ENCODE assay signal across 1 cellular context in the genomic region with DNA sequence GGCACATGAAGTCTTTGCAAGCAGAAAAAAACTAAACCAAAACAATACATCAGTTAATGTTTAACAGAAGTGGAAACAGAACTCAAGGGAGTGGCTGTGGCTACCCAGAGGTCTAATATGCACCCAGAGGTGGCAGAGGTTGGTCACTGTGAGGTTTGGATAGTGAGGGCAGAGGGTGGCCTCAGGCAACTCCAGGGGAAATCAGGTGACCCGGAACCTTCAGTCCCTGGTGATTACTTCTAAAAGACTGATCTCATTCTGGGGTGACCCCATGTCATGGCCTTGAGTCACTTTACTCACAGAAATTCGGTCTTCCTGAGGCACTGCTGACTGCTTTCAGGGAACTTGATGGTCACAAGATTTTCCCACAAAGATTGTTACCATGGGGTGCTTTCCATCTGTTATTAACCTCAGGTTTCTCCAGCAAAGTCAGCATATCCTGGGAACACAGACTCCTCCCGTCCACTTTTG.
TF ChIP-seq lines count a peak whose summit lies in the region.

No MANE protein-coding gene starts in this region.

TF ChIP-seq in SK-N-SH, 30 proteins besides CTCF, POLR2A, EP300 and RAD21 (continued from another document):
- TF ChIP-seq GABPA (IDR thresholded peaks at IDR 0.05; ENCODE audit: low read depth): no peak
- TF ChIP-seq, protein P1, sequence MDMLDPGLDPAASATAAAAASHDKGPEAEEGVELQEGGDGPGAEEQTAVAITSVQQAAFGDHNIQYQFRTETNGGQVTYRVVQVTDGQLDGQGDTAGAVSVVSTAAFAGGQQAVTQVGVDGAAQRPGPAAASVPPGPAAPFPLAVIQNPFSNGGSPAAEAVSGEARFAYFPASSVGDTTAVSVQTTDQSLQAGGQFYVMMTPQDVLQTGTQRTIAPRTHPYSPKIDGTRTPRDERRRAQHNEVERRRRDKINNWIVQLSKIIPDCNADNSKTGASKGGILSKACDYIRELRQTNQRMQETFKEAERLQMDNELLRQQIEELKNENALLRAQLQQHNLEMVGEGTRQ (IDR thresholded peaks at IDR 0.05; ENCODE audit: borderline replicate concordance, low read depth, low read length): no peak
- TF ChIP-seq, protein P2, sequence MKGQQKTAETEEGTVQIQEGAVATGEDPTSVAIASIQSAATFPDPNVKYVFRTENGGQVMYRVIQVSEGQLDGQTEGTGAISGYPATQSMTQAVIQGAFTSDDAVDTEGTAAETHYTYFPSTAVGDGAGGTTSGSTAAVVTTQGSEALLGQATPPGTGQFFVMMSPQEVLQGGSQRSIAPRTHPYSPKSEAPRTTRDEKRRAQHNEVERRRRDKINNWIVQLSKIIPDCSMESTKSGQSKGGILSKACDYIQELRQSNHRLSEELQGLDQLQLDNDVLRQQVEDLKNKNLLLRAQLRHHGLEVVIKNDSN (IDR thresholded peaks at IDR 0.05; ENCODE audit: borderline replicate concordance, low read depth): no peak
